In genomic region chr1:161738627-161739287, GRCh38 we compare ENCODE assay signal across 8 cellular contexts. TPM values are rescaled to one million over a fixed set of nuclear protein-coding genes. Genes with fewer than 3 reads are reported as not detected.
A peak's percentile ranks its signal among the peaks of the same experiment; 100 is the strongest.
DNase-seq lines count a peak whose midpoint lies in the region; ATAC-seq and TF ChIP-seq lines count a peak whose summit lies in the region.

No MANE protein-coding gene starts in this region.

- no peaks in the 10 kb centered on the region for H3K9me3 Mint-ChIP-seq in activated CD8-positive, alpha-beta T cell treated with anti-CD3 and anti-CD28 coated beads, Interleukin-2, amount 10 ng/mL, durations not matched to agents 7 days and 5 days (ENCODE audit: insufficient read depth)

- H3K4me3 Mint-ChIP-seq in activated CD8-positive, alpha-beta T cell treated with anti-CD3 and anti-CD28 coated beads, Interleukin-2, amount 10 ng/mL, durations not matched to agents 7 days and 5 days, result peak overlapping the region; percentile 37

- H3K27me3 Mint-ChIP-seq in activated CD8-positive, alpha-beta T cell treated with anti-CD3 and anti-CD28 coated beads, Interleukin-2, amount 10 ng/mL, durations not matched to agents 7 days and 5 days (ENCODE audit: low read depth), result no peaks in the 10 kb centered on the region

- H3K4me3 ChIP-seq in fibroblast of mammary gland (ENCODE audit: control insufficient read depth, low read depth, low read length), result no peak overlapping the region

- DNase-seq in CD1c-positive myeloid dendritic cell (ENCODE audit: extremely low spot score) (peak; percentile 86), NCI-H748 (lab: John Stamatoyannopoulos, UW; ENCODE audit: unreplicated experiment) (peak; percentile 56), fibroblast of mammary gland (ENCODE audit: low read depth) (peak; percentile 91), non-pigmented ciliary epithelial cell (ENCODE audit: low read depth) (peak; percentile 63), retina (no peak)
- peak; percentile 84 for DNase-seq in activated CD8-positive, alpha-beta T cell treated with anti-CD3 and anti-CD28 coated beads, Interleukin-2, amount 10 ng/mL, durations not matched to agents 7 days and 5 days

- TF ChIP-seq CTCF in fibroblast of mammary gland (conservative IDR thresholded peaks at IDR 0.05; ENCODE audit: control insufficient read depth, insufficient read depth, low read depth, low read length), result peak; percentile 85

- ATAC-seq in GM18909 (IDR thresholded peaks at IDR 0.05; ENCODE audit: poor library complexity, unreplicated experiment) (peak; percentile 75), HG03097 (IDR thresholded peaks at IDR 0.05; ENCODE audit: low FRiP score, unreplicated experiment) (peak; percentile 43)
- ATAC-seq in activated CD8-positive, alpha-beta T cell treated with anti-CD3 and anti-CD28 coated beads, Interleukin-2, amount 10 ng/mL, durations not matched to agents 7 days and 5 days, result peak; percentile 85

- no peaks in the 10 kb centered on the region for H3K36me3 Mint-ChIP-seq in activated CD8-positive, alpha-beta T cell treated with anti-CD3 and anti-CD28 coated beads, Interleukin-2, amount 10 ng/mL, durations not matched to agents 7 days and 5 days (ENCODE audit: low read depth)

- POLR2A ChIA-PET in activated CD8-positive, alpha-beta T cell treated with anti-CD3 and anti-CD28 coated beads, Interleukin-2, amount 10 ng/mL, durations not matched to agents 7 days and 5 days (lab: Charles Lee), result interaction anchor here (1.0 to 4.8 kb wide), 3 partner anchors 11 to 199 kb away, joined by 5 to 21 read pairs (median 6); partner anchors contain the start of gene DUSP12

- peaks cover 52% of the 10 kb centered on the region for H3K4me1 Mint-ChIP-seq in activated CD8-positive, alpha-beta T cell treated with anti-CD3 and anti-CD28 coated beads, Interleukin-2, amount 10 ng/mL, durations not matched to agents 7 days and 5 days (ENCODE audit: low read depth)

- H3K27ac Mint-ChIP-seq in activated CD8-positive, alpha-beta T cell treated with anti-CD3 and anti-CD28 coated beads, Interleukin-2, amount 10 ng/mL, durations not matched to agents 7 days and 5 days, result peak overlapping the region; percentile 88

- CTCF ChIA-PET in activated CD8-positive, alpha-beta T cell treated with anti-CD3 and anti-CD28 coated beads, Interleukin-2, amount 10 ng/mL, durations not matched to agents 7 days and 5 days (lab: Charles Lee), result interaction anchor here (0.8 to 9.4 kb wide), 26 partner anchors 11 to 513 kb away, joined by 3 to 103 read pairs (median 4); partner anchors contain the start of genes DUSP12, FCGR2A, HSPA6 and TOMM40L

RNA-seq across cellular contexts. Expression of gene DUSP12, which starts 10.8 kb away (rescaled TPM):
- total RNA-seq in activated CD8-positive, alpha-beta T cell treated with anti-CD3 and anti-CD28 coated beads, Interleukin-2, amount 10 ng/mL, durations not matched to agents 7 days and 5 days, result 10 to 100 TPM; 24.1 to 27.6 TPM

RNA-seq across cellular contexts. Expression of gene FCRLB, which starts 17.4 kb away (rescaled TPM):
- total RNA-seq in activated CD8-positive, alpha-beta T cell treated with anti-CD3 and anti-CD28 coated beads, Interleukin-2, amount 10 ng/mL, durations not matched to agents 7 days and 5 days, result under 1 TPM; 0.97 TPM

RNA-seq across cellular contexts. Expression of gene ATF6, which starts 27.4 kb away (rescaled TPM):
- 10 to 100 TPM; 15.2 to 17.1 TPM for total RNA-seq in activated CD8-positive, alpha-beta T cell treated with anti-CD3 and anti-CD28 coated beads, Interleukin-2, amount 10 ng/mL, durations not matched to agents 7 days and 5 days

RNA-seq across cellular contexts. Expression of gene FCRLA, which starts 31.7 kb away (rescaled TPM):
- not detected for total RNA-seq in activated CD8-positive, alpha-beta T cell treated with anti-CD3 and anti-CD28 coated beads, Interleukin-2, amount 10 ng/mL, durations not matched to agents 7 days and 5 days
